In genomic region chr1:205812878-205813754, GRCh38 we compare ENCODE assay signal across 1 cellular context.
TF ChIP-seq lines count a peak whose summit lies in the region.

SLC41A1 (minus strand) TSS chr1:205813198; CDS start chr1:205810441, 2,757 bp downstream.

TF ChIP-seq in HepG2, 621 proteins besides CTCF, POLR2A, EP300 and RAD21 (continued from another document):
- no peak for TF ChIP-seq HBP1 (CRISPR knock-in tag; IDR thresholded peaks at IDR 0.05; ENCODE audit: low read depth)
- TF ChIP-seq TRAFD1 (CRISPR knock-in tag; IDR thresholded peaks at IDR 0.05; ENCODE audit: borderline replicate concordance) = no peak
- no peak for TF ChIP-seq BATF2 (CRISPR knock-in tag; IDR thresholded peaks at IDR 0.05)
- no peak for TF ChIP-seq NKX3-1 (CRISPR knock-in tag; IDR thresholded peaks at IDR 0.05)
- peak; percentile 57; the same call in 1 of the 2 replicates for TF ChIP-seq HOXA3 (CRISPR knock-in tag; IDR thresholded peaks at IDR 0.05)
- peak; percentile 86 for TF ChIP-seq NFYB (CRISPR knock-in tag; IDR thresholded peaks at IDR 0.05)
